Comparison of ENCODE assay signal across 17 cellular contexts in the genomic region with DNA sequence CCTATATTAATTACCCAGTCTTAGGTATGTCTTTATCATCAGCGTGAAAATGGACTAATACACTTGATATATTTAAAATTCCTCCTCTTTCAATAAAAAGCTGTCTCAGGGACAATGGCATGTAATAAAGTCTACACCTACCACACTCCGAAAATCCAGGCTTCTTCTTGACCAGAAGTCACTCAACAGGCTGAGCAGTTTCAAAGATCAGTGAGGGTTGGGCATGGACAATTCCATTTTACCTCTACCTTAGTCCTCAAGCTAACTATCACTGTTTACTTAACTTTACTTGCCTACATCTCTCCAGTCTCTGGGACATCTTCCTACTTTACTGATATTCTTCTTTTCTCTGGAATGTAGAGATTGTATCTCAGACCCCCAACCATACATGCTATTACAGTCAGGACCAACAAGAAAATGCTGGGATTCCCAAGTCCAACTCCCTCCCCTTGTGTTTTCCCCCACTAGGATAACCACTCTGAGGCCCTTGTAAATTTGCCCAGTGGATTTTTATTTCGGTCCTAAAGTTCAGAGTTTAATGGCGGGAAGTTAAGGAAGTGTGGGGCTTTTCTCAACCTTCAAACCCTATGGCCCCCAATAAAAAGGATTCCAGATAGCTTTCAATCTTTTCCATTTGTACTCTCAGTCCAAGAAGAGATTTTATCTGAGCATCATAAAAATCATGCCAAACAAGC.
"Had no signal": no experiment of that assay in that cellular context is flagged by ENCODE, and none has a peak within 500 bp of the region (broad histone marks: within the 10 kb centered on the region; RNA-seq: fewer than 3 reads in every experiment).

No MANE protein-coding gene starts in this region.

- ATAC-seq: effector memory CD8-positive, alpha-beta T cell; gastroesophageal sphincter; lower lobe of right lung; naive thymus-derived CD8-positive, alpha-beta T cell; pancreas; right cardiac atrium; stimulated activated naive CD8-positive, alpha-beta T cell treated with anti-CD3 and anti-CD28 coated beads, Interleukin-15, Interleukin-2, amounts not matched to agents 100 U/mL and 50 U/mL, for 24 hours had no signal

- H3K36me3 ChIP-seq: esophagus muscularis mucosa, gastroesophageal sphincter, left ventricle myocardium inferior, lower lobe of right lung, neural progenitor cell, pancreas, tibial artery had no signal

- H3K4me1 ChIP-seq: gastroesophageal sphincter, left ventricle myocardium inferior, lower lobe of right lung, neural progenitor cell, tibial artery had no signal

- H3K4me3 ChIP-seq: esophagus muscularis mucosa, gastroesophageal sphincter, left ventricle myocardium inferior, lower lobe of right lung, neural progenitor cell, pancreas, smooth muscle cell, tibial artery had no signal

- H3K27ac ChIP-seq: epithelial cell of prostate, esophagus muscularis mucosa, gastroesophageal sphincter, left ventricle myocardium inferior, lower lobe of right lung, neural progenitor cell, pancreas, tibial artery had no signal

- DNase-seq: effector memory CD8-positive, alpha-beta T cell; glutamatergic neuron; immature natural killer cell; left ventricle myocardium inferior; lower lobe of right lung; naive thymus-derived CD8-positive, alpha-beta T cell; nucleus accumbens; pancreas; right cardiac atrium; stimulated activated CD4-positive, alpha-beta T cell treated with anti-CD3 and anti-CD28 coated beads, Interleukin-2, amount 100 ng/mL, for 48 hours; stimulated activated naive CD8-positive, alpha-beta T cell treated with anti-CD3 and anti-CD28 coated beads, Interleukin-15, Interleukin-2, amounts not matched to agents 100 U/mL and 50 U/mL, for 24 hours; tibial artery had no signal

- H3K9me3 ChIP-seq: esophagus muscularis mucosa, gastroesophageal sphincter, left ventricle myocardium inferior, lower lobe of right lung, pancreas, tibial artery had no signal

- H2AFZ ChIP-seq: neural progenitor cell had no signal

- H3K4me2 ChIP-seq: neural progenitor cell, smooth muscle cell had no signal

- H3K27me3 ChIP-seq: esophagus muscularis mucosa, gastroesophageal sphincter, neural progenitor cell, pancreas, tibial artery had no signal
